8 cellular contexts compared by ENCODE assay signal in genomic region chr15:67456677-67457529, GRCh38.
A peak's percentile ranks its signal among the peaks of the same experiment; 100 is the strongest.
DNase-seq lines count a peak whose midpoint lies in the region; ATAC-seq and TF ChIP-seq lines count a peak whose summit lies in the region.

No MANE protein-coding gene starts in this region.

- H3K4me3 Mint-ChIP-seq in naive B cell, result peak overlapping the region in 1 of 8 donors; percentile 52

- peaks cover 0 to 5% (median 0%) of the 10 kb centered on the region in 3 donors for H3K4me1 Mint-ChIP-seq in naive B cell

- H3K27ac ChIP-seq in DOHH2 (ENCODE audit: low read depth, low read length), result no peak overlapping the region
- H3K27ac ChIP-seq in OCI-LY3 (ENCODE audit: low read length), result no peak overlapping the region

- H3K36me3 ChIP-seq in DOHH2 (ENCODE audit: control insufficient read depth, low read length) (no peaks in the 10 kb centered on the region), OCI-LY3 (replicated peaks; ENCODE audit: low read depth, low read length) (no peaks in the 10 kb centered on the region)

- H2AFZ ChIP-seq in OCI-LY3 (ENCODE audit: low read depth, low read length), result no peak overlapping the region

- H3K4me1 ChIP-seq in DOHH2 (ENCODE audit: control insufficient read depth, low read length) (no peaks in the 10 kb centered on the region), OCI-LY3 (ENCODE audit: low read length) (no peaks in the 10 kb centered on the region)

- H3F3A ChIP-seq in DOHH2 (ENCODE audit: control insufficient read depth, insufficient read depth), result no peaks in the 10 kb centered on the region

- no peaks in the 10 kb centered on the region for H3K36me3 Mint-ChIP-seq in naive B cell

- no peaks in the 10 kb centered on the region for H4K20me1 ChIP-seq in DOHH2 (ENCODE audit: control insufficient read depth, insufficient read depth, low read depth, low read length)
- no peaks in the 10 kb centered on the region for H4K20me1 ChIP-seq in OCI-LY3 (ENCODE audit: insufficient read depth, low read length)

- H3K9ac ChIP-seq in OCI-LY3 (ENCODE audit: low read length), result no peak overlapping the region

- peaks cover 0 to 4% (median 0%) of the 10 kb centered on the region in 3 donors for H3K27me3 Mint-ChIP-seq in naive B cell

- H3K9me3 ChIP-seq in DOHH2 (ENCODE audit: control insufficient read depth, insufficient read depth, low read length) (no peaks in the 10 kb centered on the region), OCI-LY3 (ENCODE audit: insufficient read depth, low read length) (no peaks in the 10 kb centered on the region)

- no peak overlapping the region for H3K4me3 ChIP-seq in DOHH2 (ENCODE audit: low read length)
- peak overlapping the region; percentile 44 for H3K4me3 ChIP-seq in OCI-LY3 (ENCODE audit: low read length)

- no peaks in the 10 kb centered on the region for H3K9me2 ChIP-seq in DOHH2 (replicated peaks; ENCODE audit: control insufficient read depth, low read length)

- TF ChIP-seq CTCF in DOHH2 (IDR thresholded peaks at IDR 0.05; ENCODE audit: low read depth, low read length, poor library complexity, severe bottlenecking) (peak; percentile 95), OCI-LY3 (IDR thresholded peaks at IDR 0.05; ENCODE audit: low read depth, low read length) (peak; percentile 95)

- H3K4me2 ChIP-seq in DOHH2 (ENCODE audit: low read length) (peak overlapping the region; percentile 12; the same call in 1 of the 2 replicates), OCI-LY3 (ENCODE audit: low read length) (peak overlapping the region; percentile 59)

- ATAC-seq in naive B cell (ENCODE audit: low read depth in 2 of 2) (peak; percentile 83 to 94), GM21381 (IDR thresholded peaks at IDR 0.05; ENCODE audit: unreplicated experiment) (no peak)

- TF ChIP-seq POLR2A in erythroblast (IDR thresholded peaks at IDR 0.05; ENCODE audit: low read length), result no peak

- H3K27me3 ChIP-seq in DOHH2 (ENCODE audit: control insufficient read depth, low read length) (no peaks in the 10 kb centered on the region), OCI-LY3 (ENCODE audit: low read depth, low read length) (no peaks in the 10 kb centered on the region)

- H3K79me2 ChIP-seq in DOHH2 (ENCODE audit: control insufficient read depth, low read length) (no peaks in the 10 kb centered on the region), OCI-LY3 (ENCODE audit: low read length) (no peaks in the 10 kb centered on the region)

- no peak overlapping the region for H3K27ac Mint-ChIP-seq in naive B cell

- no peaks in the 10 kb centered on the region for H3K9me3 Mint-ChIP-seq in naive B cell

- DNase-seq in HuH-7.5 (ENCODE audit: low spot score), result peak; percentile 80
- peak; percentile 91 for DNase-seq in activated CD8-positive, alpha-beta memory T cell treated with anti-CD3 and anti-CD28 coated beads, Interleukin-2, amount 50 U/mL, for 48 hours
- DNase-seq in erythroblast (lab: John Stamatoyannopoulos, UW), result peak; percentile 65 to 82
- DNase-seq in naive B cell, result peak; percentile 69
- peak; percentile 65 to 68 for DNase-seq in stimulated activated CD8-positive, alpha-beta memory T cell treated with anti-CD3 and anti-CD28 coated beads, Interleukin-7, amount 100 ng/mL, for 4 hours (ENCODE audit: low read depth in 2 of 2)
